ENCODE assay signal across 1 cellular context in the genomic region with DNA sequence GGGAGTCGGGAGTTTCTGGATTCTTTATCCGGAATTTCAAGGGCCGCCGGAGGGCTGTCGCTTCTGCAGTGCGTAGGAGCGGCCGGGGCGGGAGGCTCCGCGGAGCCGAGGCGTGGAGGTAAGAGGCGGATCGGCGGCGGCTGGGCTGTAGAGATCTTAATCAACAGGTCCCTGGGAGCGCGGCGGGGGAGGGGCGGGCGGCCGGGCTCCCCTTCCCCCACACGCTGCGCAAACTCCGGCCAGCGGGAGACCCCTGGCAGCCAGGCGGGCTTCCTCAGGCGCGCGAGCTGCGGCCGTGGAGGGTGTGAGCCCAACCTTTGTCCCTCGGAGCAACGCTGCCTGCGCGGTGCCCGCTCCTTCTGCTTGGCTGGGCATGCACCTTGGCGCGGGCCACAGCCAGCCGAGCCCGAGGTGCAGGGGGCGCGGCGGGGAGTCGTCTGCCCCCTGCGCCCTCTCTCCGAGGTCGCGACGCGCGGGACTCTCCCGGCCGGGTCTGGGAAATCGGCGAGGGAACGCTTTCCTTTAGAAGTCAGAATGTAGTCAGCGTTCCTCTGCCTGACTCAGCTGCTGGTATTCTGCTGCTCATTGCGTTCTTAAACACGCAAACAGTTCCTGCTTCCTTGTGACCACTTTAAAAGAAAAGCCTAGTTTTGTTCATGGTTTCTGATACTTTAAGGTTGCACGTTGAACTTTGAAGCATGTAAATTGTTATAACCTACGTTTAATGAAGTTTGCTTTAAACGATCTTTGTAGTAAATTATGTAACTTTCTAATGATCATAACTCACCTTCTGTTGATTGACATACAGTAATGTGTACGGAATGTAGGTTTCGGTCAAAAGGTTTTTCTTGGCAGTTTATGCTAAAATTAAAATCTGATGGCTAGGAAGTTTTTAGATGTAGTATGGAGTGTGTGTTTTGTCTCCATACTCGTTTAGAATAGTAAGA.
TF ChIP-seq lines count a peak whose summit lies in the region.

A gene (plus strand): TSS at position 20 of the 947 bp plus-strand sequence. CDS start 37,736 bp downstream, outside the sequence.

TF ChIP-seq in HepG2, 621 proteins besides CTCF, POLR2A, EP300 and RAD21 (continued from another document and continues in another):
- TF ChIP-seq, protein P1, sequence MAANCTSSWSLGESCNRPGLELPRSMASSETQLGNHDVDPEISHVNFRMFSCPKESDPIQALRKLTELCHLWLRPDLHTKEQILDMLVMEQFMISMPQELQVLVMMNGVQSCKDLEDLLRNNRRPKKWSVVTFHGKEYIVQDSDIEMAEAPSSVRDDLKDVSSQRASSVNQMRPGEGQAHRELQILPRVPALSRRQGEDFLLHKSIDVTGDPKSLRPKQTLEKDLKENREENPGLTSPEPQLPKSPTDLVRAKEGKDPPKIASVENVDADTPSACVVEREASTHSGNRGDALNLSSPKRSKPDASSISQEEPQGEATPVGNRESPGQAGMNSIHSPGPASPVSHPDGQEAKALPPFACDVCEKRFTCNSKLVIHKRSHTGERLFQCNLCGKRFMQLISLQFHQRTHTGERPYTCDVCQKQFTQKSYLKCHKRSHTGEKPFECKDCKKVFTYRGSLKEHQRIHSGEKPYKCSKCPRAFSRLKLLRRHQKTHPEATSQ (CRISPR knock-in tag; IDR thresholded peaks at IDR 0.05; ENCODE audit: borderline replicate concordance), result no peak
- TF ChIP-seq ZBTB20 (CRISPR knock-in tag; IDR thresholded peaks at IDR 0.05; ENCODE audit: borderline replicate concordance, low read depth) (peak; percentile 65; the same call in 1 of the 2 replicates), BRD4 (CRISPR knock-in tag; IDR thresholded peaks at IDR 0.05) (peak; percentile 88; the same call in 1 of the 2 replicates), SNAPC2 (CRISPR knock-in tag; IDR thresholded peaks at IDR 0.05) (no peak), SMAD1 (CRISPR knock-in tag; IDR thresholded peaks at IDR 0.05; ENCODE audit: borderline replicate concordance, low read depth) (no peak), KLF11 (CRISPR knock-in tag; IDR thresholded peaks at IDR 0.05) (no peak; the same call in 1 of the 2 replicates), ZNF10 (CRISPR knock-in tag; IDR thresholded peaks at IDR 0.05; ENCODE audit: borderline replicate concordance, low read depth) (peak; percentile 71; the same call in 1 of the 2 replicates), FOXM1 (CRISPR knock-in tag; IDR thresholded peaks at IDR 0.05) (no peak), ZNF468 (CRISPR knock-in tag; IDR thresholded peaks at IDR 0.05) (no peak), ZNF33A (CRISPR knock-in tag; IDR thresholded peaks at IDR 0.05; ENCODE audit: borderline replicate concordance) (no peak), ZFP1 (CRISPR knock-in tag; IDR thresholded peaks at IDR 0.05) (no peak), SMAD3 (CRISPR knock-in tag; IDR thresholded peaks at IDR 0.05) (no peak), ARNT2 (CRISPR knock-in tag; IDR thresholded peaks at IDR 0.05; ENCODE audit: low read depth) (peak; percentile 24; the same call in 1 of the 2 replicates), MXD4 (CRISPR knock-in tag; IDR thresholded peaks at IDR 0.05) (peak; percentile 59; the same call in 1 of the 2 replicates), ZNF234 (CRISPR knock-in tag; conservative IDR thresholded peaks at IDR 0.05) (no peak), ZNF326 (CRISPR knock-in tag; IDR thresholded peaks at IDR 0.05; ENCODE audit: borderline replicate concordance) (no peak), TGIF2 (CRISPR knock-in tag; IDR thresholded peaks at IDR 0.05) (no peak), HNF4G (IDR thresholded peaks at IDR 0.05; ENCODE audit: borderline replicate concordance, low read depth, low read length) (peak; percentile 52), HNF4G (CRISPR knock-in tag; IDR thresholded peaks at IDR 0.05; ENCODE audit: borderline replicate concordance, low read depth) (no peak), ZNF562 (CRISPR knock-in tag; IDR thresholded peaks at IDR 0.05; ENCODE audit: borderline replicate concordance) (no peak), NR2F2 (IDR thresholded peaks at IDR 0.05; ENCODE audit: borderline replicate concordance, low read depth) (no peak), PHF8 (CRISPR knock-in tag; IDR thresholded peaks at IDR 0.05) (peak; percentile 84), MBD4 (IDR thresholded peaks at IDR 0.05; ENCODE audit: borderline replicate concordance, low read length) (no peak), ZFP82 (CRISPR knock-in tag; IDR thresholded peaks at IDR 0.05; ENCODE audit: borderline replicate concordance) (no peak), ZNF17 (CRISPR knock-in tag; IDR thresholded peaks at IDR 0.05) (no peak), ZNF773 (CRISPR knock-in tag; IDR thresholded peaks at IDR 0.05; ENCODE audit: borderline replicate concordance) (no peak), ZKSCAN8 (CRISPR knock-in tag; IDR thresholded peaks at IDR 0.05; ENCODE audit: borderline replicate concordance) (no peak), ZNF274 (CRISPR knock-in tag; IDR thresholded peaks at IDR 0.05) (peak; percentile 81), ZNF841 (CRISPR knock-in tag; IDR thresholded peaks at IDR 0.05; ENCODE audit: borderline replicate concordance) (no peak), RFXAP (CRISPR knock-in tag; IDR thresholded peaks at IDR 0.05; ENCODE audit: borderline replicate concordance) (peak; percentile 12; the same call in 1 of the 2 replicates), GATAD1 (CRISPR knock-in tag; IDR thresholded peaks at IDR 0.05) (peak; percentile 15; the same call in 1 of the 2 replicates), KDM6A (CRISPR knock-in tag; IDR thresholded peaks at IDR 0.05; ENCODE audit: low read depth) (no peak), ZFP90 (CRISPR knock-in tag; IDR thresholded peaks at IDR 0.05; ENCODE audit: borderline replicate concordance) (peak; percentile 65; the same call in 1 of the 2 replicates), ZNF543 (CRISPR knock-in tag; IDR thresholded peaks at IDR 0.05) (no peak; the same call in 1 of the 2 replicates), NFRKB (IDR thresholded peaks at IDR 0.05) (no peak), ZNF224 (CRISPR knock-in tag; IDR thresholded peaks at IDR 0.05) (no peak), SRF (IDR thresholded peaks at IDR 0.05; ENCODE audit: low read depth, low read length) (no peak), MED13 (CRISPR knock-in tag; IDR thresholded peaks at IDR 0.05) (no peak), KLF16 (CRISPR knock-in tag; IDR thresholded peaks at IDR 0.05) (peak in 1 of 2 experiments; percentile 47; a peak in 1 of 4 replicates), SALL2 (CRISPR knock-in tag; IDR thresholded peaks at IDR 0.05) (no peak), GPN1 (CRISPR knock-in tag; IDR thresholded peaks at IDR 0.05; ENCODE audit: borderline replicate concordance) (no peak)
- TF ChIP-seq, protein P2, sequence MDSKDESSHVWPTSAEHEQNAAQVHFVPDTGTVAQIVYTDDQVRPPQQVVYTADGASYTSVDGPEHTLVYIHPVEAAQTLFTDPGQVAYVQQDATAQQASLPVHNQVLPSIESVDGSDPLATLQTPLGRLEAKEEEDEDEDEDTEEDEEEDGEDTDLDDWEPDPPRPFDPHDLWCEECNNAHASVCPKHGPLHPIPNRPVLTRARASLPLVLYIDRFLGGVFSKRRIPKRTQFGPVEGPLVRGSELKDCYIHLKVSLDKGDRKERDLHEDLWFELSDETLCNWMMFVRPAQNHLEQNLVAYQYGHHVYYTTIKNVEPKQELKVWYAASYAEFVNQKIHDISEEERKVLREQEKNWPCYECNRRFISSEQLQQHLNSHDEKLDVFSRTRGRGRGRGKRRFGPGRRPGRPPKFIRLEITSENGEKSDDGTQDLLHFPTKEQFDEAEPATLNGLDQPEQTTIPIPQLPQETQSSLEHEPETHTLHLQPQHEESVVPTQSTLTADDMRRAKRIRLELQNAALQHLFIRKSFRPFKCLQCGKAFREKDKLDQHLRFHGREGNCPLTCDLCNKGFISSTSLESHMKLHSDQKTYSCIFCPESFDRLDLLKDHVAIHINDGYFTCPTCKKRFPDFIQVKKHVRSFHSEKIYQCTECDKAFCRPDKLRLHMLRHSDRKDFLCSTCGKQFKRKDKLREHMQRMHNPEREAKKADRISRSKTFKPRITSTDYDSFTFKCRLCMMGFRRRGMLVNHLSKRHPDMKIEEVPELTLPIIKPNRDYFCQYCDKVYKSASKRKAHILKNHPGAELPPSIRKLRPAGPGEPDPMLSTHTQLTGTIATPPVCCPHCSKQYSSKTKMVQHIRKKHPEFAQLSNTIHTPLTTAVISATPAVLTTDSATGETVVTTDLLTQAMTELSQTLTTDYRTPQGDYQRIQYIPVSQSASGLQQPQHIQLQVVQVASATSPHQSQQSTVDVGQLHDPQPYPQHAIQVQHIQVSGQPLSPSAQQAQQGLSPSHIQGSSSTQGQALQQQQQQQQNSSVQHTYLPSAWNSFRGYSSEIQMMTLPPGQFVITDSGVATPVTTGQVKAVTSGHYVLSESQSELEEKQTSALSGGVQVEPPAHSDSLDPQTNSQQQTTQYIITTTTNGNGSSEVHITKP (CRISPR knock-in tag; IDR thresholded peaks at IDR 0.05; ENCODE audit: low read depth), result no peak
- TF ChIP-seq, protein P3, sequence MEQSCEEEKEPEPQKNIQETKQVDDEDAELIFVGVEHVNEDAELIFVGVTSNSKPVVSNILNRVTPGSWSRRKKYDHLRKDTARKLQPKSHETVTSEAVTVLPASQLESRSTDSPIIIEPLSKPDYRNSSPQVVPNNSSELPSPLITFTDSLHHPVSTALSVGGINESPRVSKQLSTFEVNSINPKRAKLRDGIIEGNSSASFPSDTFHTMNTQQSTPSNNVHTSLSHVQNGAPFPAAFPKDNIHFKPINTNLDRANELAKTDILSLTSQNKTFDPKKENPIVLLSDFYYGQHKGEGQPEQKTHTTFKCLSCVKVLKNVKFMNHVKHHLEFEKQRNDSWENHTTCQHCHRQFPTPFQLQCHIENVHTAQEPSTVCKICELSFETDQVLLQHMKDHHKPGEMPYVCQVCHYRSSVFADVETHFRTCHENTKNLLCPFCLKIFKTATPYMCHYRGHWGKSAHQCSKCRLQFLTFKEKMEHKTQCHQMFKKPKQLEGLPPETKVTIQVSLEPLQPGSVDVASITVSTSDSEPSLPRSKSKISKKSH (CRISPR knock-in tag; IDR thresholded peaks at IDR 0.05; ENCODE audit: borderline replicate concordance), result no peak
- TF ChIP-seq, protein P4, sequence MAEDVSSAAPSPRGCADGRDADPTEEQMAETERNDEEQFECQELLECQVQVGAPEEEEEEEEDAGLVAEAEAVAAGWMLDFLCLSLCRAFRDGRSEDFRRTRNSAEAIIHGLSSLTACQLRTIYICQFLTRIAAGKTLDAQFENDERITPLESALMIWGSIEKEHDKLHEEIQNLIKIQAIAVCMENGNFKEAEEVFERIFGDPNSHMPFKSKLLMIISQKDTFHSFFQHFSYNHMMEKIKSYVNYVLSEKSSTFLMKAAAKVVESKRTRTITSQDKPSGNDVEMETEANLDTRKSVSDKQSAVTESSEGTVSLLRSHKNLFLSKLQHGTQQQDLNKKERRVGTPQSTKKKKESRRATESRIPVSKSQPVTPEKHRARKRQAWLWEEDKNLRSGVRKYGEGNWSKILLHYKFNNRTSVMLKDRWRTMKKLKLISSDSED (CRISPR knock-in tag; IDR thresholded peaks at IDR 0.05), result no peak
- TF ChIP-seq, protein P5, sequence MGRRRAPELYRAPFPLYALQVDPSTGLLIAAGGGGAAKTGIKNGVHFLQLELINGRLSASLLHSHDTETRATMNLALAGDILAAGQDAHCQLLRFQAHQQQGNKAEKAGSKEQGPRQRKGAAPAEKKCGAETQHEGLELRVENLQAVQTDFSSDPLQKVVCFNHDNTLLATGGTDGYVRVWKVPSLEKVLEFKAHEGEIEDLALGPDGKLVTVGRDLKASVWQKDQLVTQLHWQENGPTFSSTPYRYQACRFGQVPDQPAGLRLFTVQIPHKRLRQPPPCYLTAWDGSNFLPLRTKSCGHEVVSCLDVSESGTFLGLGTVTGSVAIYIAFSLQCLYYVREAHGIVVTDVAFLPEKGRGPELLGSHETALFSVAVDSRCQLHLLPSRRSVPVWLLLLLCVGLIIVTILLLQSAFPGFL (CRISPR knock-in tag; IDR thresholded peaks at IDR 0.05), result 0 out of 2 replicates have a peak, but pooled peaks have one; percentile 22
- TF ChIP-seq, protein P6, sequence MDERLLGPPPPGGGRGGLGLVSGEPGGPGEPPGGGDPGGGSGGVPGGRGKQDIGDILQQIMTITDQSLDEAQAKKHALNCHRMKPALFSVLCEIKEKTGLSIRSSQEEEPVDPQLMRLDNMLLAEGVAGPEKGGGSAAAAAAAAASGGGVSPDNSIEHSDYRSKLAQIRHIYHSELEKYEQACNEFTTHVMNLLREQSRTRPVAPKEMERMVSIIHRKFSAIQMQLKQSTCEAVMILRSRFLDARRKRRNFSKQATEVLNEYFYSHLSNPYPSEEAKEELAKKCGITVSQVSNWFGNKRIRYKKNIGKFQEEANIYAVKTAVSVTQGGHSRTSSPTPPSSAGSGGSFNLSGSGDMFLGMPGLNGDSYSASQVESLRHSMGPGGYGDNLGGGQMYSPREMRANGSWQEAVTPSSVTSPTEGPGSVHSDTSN (CRISPR knock-in tag; IDR thresholded peaks at IDR 0.05), result 0 out of 2 replicates have a peak, but pooled peaks have one; percentile 27
- TF ChIP-seq, protein P7, sequence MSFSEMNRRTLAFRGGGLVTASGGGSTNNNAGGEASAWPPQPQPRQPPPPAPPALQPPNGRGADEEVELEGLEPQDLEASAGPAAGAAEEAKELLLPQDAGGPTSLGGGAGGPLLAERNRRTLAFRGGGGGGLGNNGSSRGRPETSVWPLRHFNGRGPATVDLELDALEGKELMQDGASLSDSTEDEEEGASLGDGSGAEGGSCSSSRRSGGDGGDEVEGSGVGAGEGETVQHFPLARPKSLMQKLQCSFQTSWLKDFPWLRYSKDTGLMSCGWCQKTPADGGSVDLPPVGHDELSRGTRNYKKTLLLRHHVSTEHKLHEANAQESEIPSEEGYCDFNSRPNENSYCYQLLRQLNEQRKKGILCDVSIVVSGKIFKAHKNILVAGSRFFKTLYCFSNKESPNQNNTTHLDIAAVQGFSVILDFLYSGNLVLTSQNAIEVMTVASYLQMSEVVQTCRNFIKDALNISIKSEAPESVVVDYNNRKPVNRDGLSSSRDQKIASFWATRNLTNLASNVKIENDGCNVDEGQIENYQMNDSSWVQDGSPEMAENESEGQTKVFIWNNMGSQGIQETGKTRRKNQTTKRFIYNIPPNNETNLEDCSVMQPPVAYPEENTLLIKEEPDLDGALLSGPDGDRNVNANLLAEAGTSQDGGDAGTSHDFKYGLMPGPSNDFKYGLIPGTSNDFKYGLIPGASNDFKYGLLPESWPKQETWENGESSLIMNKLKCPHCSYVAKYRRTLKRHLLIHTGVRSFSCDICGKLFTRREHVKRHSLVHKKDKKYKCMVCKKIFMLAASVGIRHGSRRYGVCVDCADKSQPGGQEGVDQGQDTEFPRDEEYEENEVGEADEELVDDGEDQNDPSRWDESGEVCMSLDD (CRISPR knock-in tag; IDR thresholded peaks at IDR 0.05; ENCODE audit: borderline replicate concordance), result peak; percentile 79
- TF ChIP-seq, protein P8, sequence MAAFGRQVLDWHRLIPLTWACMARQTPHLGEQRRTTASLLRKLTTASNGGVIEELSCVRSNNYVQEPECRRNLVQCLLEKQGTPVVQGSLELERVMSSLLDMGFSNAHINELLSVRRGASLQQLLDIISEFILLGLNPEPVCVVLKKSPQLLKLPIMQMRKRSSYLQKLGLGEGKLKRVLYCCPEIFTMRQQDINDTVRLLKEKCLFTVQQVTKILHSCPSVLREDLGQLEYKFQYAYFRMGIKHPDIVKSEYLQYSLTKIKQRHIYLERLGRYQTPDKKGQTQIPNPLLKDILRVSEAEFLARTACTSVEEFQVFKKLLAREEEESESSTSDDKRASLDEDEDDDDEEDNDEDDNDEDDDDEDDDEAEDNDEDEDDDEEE (CRISPR knock-in tag; IDR thresholded peaks at IDR 0.05), result peak; percentile 68; the same call in 1 of the 2 replicates
